ENCODE assay signal across 1 cellular context in genomic region chrX:119791437-119792231, GRCh38.
A peak's percentile ranks its signal among the peaks of the same experiment; 100 is the strongest.
TF ChIP-seq lines count a peak whose summit lies in the region.

Gene RPL39, minus strand, starts transcription at chrX:119791630. Its CDS starts 54 bp downstream, at chrX:119791576.

TF ChIP-seq in HepG2, 621 proteins besides CTCF, POLR2A, EP300 and RAD21 (continued from another document and continues in another):
- no peak for TF ChIP-seq CREB3 (CRISPR knock-in tag; IDR thresholded peaks at IDR 0.05)
- peak; percentile 83; the same call in 1 of the 2 replicates for TF ChIP-seq SPEN (CRISPR knock-in tag; IDR thresholded peaks at IDR 0.05; ENCODE audit: low read depth)
- no peak for TF ChIP-seq NFE2L2 (IDR thresholded peaks at IDR 0.05; ENCODE audit: low read length)
- TF ChIP-seq HBP1 (CRISPR knock-in tag; IDR thresholded peaks at IDR 0.05; ENCODE audit: low read depth) = 0 out of 2 replicates have a peak, but pooled peaks have one; percentile 33
- no peak for TF ChIP-seq ZNF674 (CRISPR knock-in tag; IDR thresholded peaks at IDR 0.05; ENCODE audit: low read depth)
- no peak for TF ChIP-seq CHD4 (IDR thresholded peaks at IDR 0.05; ENCODE audit: borderline replicate concordance, low read length)
- no peak for TF ChIP-seq ZBTB40 (IDR thresholded peaks at IDR 0.05)
- peak; percentile 24; the same call in 1 of the 2 replicates for TF ChIP-seq ZBTB40 (CRISPR knock-in tag; IDR thresholded peaks at IDR 0.05)
- no peak for TF ChIP-seq ZNF251 (CRISPR knock-in tag; IDR thresholded peaks at IDR 0.05)
- no peak for TF ChIP-seq CHCHD3 (CRISPR knock-in tag; IDR thresholded peaks at IDR 0.05)
- no peak for TF ChIP-seq SP1 (IDR thresholded peaks at IDR 0.05)
- peak; percentile 35; the same call in 1 of the 2 replicates for TF ChIP-seq SP1 (CRISPR knock-in tag; IDR thresholded peaks at IDR 0.05)
- no peak for TF ChIP-seq ZNF75D (CRISPR knock-in tag; IDR thresholded peaks at IDR 0.05; ENCODE audit: borderline replicate concordance)
- no peak for TF ChIP-seq PRDM4 (CRISPR knock-in tag; IDR thresholded peaks at IDR 0.05; ENCODE audit: borderline replicate concordance)
- TF ChIP-seq SNAPC2 (CRISPR knock-in tag; IDR thresholded peaks at IDR 0.05) = peak; percentile 62; the same call in 1 of the 2 replicates
- peak; percentile 31; the same call in 1 of the 2 replicates for TF ChIP-seq TARDBP (CRISPR knock-in tag; IDR thresholded peaks at IDR 0.05)
- no peak for TF ChIP-seq TRIM22 (IDR thresholded peaks at IDR 0.05)
- TF ChIP-seq ZNF34 (CRISPR knock-in tag; IDR thresholded peaks at IDR 0.05; ENCODE audit: borderline replicate concordance) = no peak
- TF ChIP-seq FOXA3 (CRISPR knock-in tag; IDR thresholded peaks at IDR 0.05) = no peak
- TF ChIP-seq KLF15 (CRISPR knock-in tag; IDR thresholded peaks at IDR 0.05; ENCODE audit: borderline replicate concordance) = no peak
- TF ChIP-seq YEATS4 (CRISPR knock-in tag; IDR thresholded peaks at IDR 0.05; ENCODE audit: borderline replicate concordance) = peak; percentile 67
- TF ChIP-seq DPF2 (CRISPR knock-in tag; IDR thresholded peaks at IDR 0.05; ENCODE audit: borderline replicate concordance, low read depth) = no peak
- peak; percentile 46; the same call in 1 of the 2 replicates for TF ChIP-seq CSRNP1 (CRISPR knock-in tag; IDR thresholded peaks at IDR 0.05)
- TF ChIP-seq ZNF17 (CRISPR knock-in tag; IDR thresholded peaks at IDR 0.05) = no peak
- no peak for TF ChIP-seq ZNF503 (CRISPR knock-in tag; IDR thresholded peaks at IDR 0.05)
- no peak for TF ChIP-seq KMT2B (CRISPR knock-in tag; IDR thresholded peaks at IDR 0.05)
- peak; percentile 29; the same call in 1 of the 2 replicates for TF ChIP-seq ZNF563 (CRISPR knock-in tag; IDR thresholded peaks at IDR 0.05)
- 0 out of 2 replicates have a peak, but pooled peaks have one; percentile 9 for TF ChIP-seq ZFP1 (CRISPR knock-in tag; IDR thresholded peaks at IDR 0.05)
- TF ChIP-seq SNRNP70 (IDR thresholded peaks at IDR 0.05; ENCODE audit: low read depth, low read length) = no peak
- no peak for TF ChIP-seq PAX8 (CRISPR knock-in tag; IDR thresholded peaks at IDR 0.05; ENCODE audit: borderline replicate concordance)
- TF ChIP-seq ZNF547 (CRISPR knock-in tag; IDR thresholded peaks at IDR 0.05) = 0 out of 2 replicates have a peak, but pooled peaks have one; percentile 21
- no peak for TF ChIP-seq ETV6 (CRISPR knock-in tag; conservative IDR thresholded peaks at IDR 0.05)
- TF ChIP-seq PRDM10 (CRISPR knock-in tag; IDR thresholded peaks at IDR 0.05; ENCODE audit: low read depth) = no peak
- peak; percentile 83 for TF ChIP-seq ZFY (CRISPR knock-in tag; IDR thresholded peaks at IDR 0.05)
